27 cellular contexts compared by ENCODE assay signal in genomic region chr2:47640356-47640755, GRCh38.
"Had no signal": no experiment of that assay in that cellular context is flagged by ENCODE, and none has a peak within 500 bp of the region (broad histone marks: within the 10 kb centered on the region; RNA-seq: fewer than 3 reads in every experiment).

No MANE protein-coding gene starts in this region.

- H3K9me3 Mint-ChIP-seq: nephron; neural crest cell; stimulated activated effector memory CD8-positive, alpha-beta T cell treated with anti-CD3 and anti-CD28 coated beads, Interleukin-12 subunit alpha, Interleukin-12 subunit beta, amount 100 ng/mL, for 72 hours had no signal

- H3K27me3 Mint-ChIP-seq: stimulated activated naive CD8-positive, alpha-beta T cell treated with anti-CD3 and anti-CD28 coated beads, Interleukin-15, Interleukin-2, amounts not matched to agents 100 ng/mL and 50 ng/mL, for 24 hours had no signal

- H3K27ac ChIP-seq: heart left ventricle, left ventricle myocardium inferior, pancreas, prostate gland, sigmoid colon, spleen, suprapubic skin, thoracic aorta, tibial artery, vagina had no signal

- H3K4me3 ChIP-seq: heart left ventricle, left ventricle myocardium inferior, lung, pancreas, prostate gland, sigmoid colon, spleen, suprapubic skin, thoracic aorta, tibial artery, vagina had no signal

- H3K27me3 ChIP-seq: heart left ventricle, pancreas, sigmoid colon, spleen, suprapubic skin, tibial artery, vagina had no signal

- H3K9me3 ChIP-seq: heart left ventricle, left ventricle myocardium inferior, pancreas, prostate gland, sigmoid colon, spleen, suprapubic skin, thoracic aorta, tibial artery, vagina had no signal

- DNase-seq: heart left ventricle; hypothalamus; kidney; left colon; left ventricle myocardium inferior; mesendoderm; naive thymus-derived CD8-positive, alpha-beta T cell; nucleus accumbens; pancreas; retina; right cardiac atrium; sigmoid colon; small intestine; spleen; stimulated activated CD4-positive, alpha-beta T cell treated with anti-CD3 and anti-CD28 coated beads, Interleukin-4, amount 100 ng/mL, for 24 hours; stimulated activated naive CD4-positive, alpha-beta T cell had no signal

- H3K4me3 Mint-ChIP-seq: naive thymus-derived CD8-positive, alpha-beta T cell; nephron; neural crest cell; stimulated activated effector memory CD8-positive, alpha-beta T cell treated with anti-CD3 and anti-CD28 coated beads, Interleukin-12 subunit alpha, Interleukin-12 subunit beta, amount 100 ng/mL, for 72 hours; stimulated activated naive CD8-positive, alpha-beta T cell treated with anti-CD3 and anti-CD28 coated beads, Interleukin-15, Interleukin-2, amounts not matched to agents 100 ng/mL and 50 ng/mL, for 24 hours; type B pancreatic cell had no signal

- ATAC-seq: heart left ventricle; naive thymus-derived CD8-positive, alpha-beta T cell; pancreas; right cardiac atrium; stimulated activated effector memory CD8-positive, alpha-beta T cell treated with anti-CD3 and anti-CD28 coated beads, Interleukin-12 subunit alpha, Interleukin-12 subunit beta, amount 100 ng/mL, for 72 hours had no signal

- H3K4me1 ChIP-seq: pancreas, prostate gland, spleen, suprapubic skin, tibial artery, vagina had no signal

- H3K27ac Mint-ChIP-seq: naive thymus-derived CD8-positive, alpha-beta T cell; nephron; stimulated activated effector memory CD8-positive, alpha-beta T cell treated with anti-CD3 and anti-CD28 coated beads, Interleukin-12 subunit alpha, Interleukin-12 subunit beta, amount 100 ng/mL, for 72 hours; stimulated activated naive CD8-positive, alpha-beta T cell treated with anti-CD3 and anti-CD28 coated beads, Interleukin-15, Interleukin-2, amounts not matched to agents 100 ng/mL and 50 ng/mL, for 24 hours; type B pancreatic cell had no signal

- H3K4me1 Mint-ChIP-seq: stimulated activated effector memory CD8-positive, alpha-beta T cell treated with anti-CD3 and anti-CD28 coated beads, Interleukin-12 subunit alpha, Interleukin-12 subunit beta, amount 100 ng/mL, for 72 hours had no signal

- H3K36me3 ChIP-seq: heart left ventricle, left ventricle myocardium inferior, pancreas, prostate gland, sigmoid colon, spleen, suprapubic skin, thoracic aorta, tibial artery, vagina had no signal

- H3K36me3 Mint-ChIP-seq: naive thymus-derived CD8-positive, alpha-beta T cell; stimulated activated effector memory CD8-positive, alpha-beta T cell treated with anti-CD3 and anti-CD28 coated beads, Interleukin-12 subunit alpha, Interleukin-12 subunit beta, amount 100 ng/mL, for 72 hours; type B pancreatic cell had no signal
